8 cellular contexts compared by ENCODE assay signal in genomic region chr10:5411941-5412276, GRCh38. TPM values are rescaled to one million over a fixed set of nuclear protein-coding genes. Genes with fewer than 3 reads are reported as not detected.
DNase-seq lines count a peak whose midpoint lies in the region; ATAC-seq and TF ChIP-seq lines count a peak whose summit lies in the region.

No MANE protein-coding gene starts in this region.

- peaks cover 44% of the 10 kb centered on the region for H3K79me2 ChIP-seq in DND-41 (ENCODE audit: insufficient read depth, low read length)

- H4K20me1 ChIP-seq in DND-41 (ENCODE audit: insufficient read depth, low read length), result peaks cover 12% of the 10 kb centered on the region

- H3K27me3 ChIP-seq in DND-41 (ENCODE audit: insufficient read depth, low read length, poor library complexity), result peaks cover 2% of the 10 kb centered on the region
- H3K27me3 ChIP-seq in duodenal mucosa (ENCODE audit: control insufficient read depth in 1 of 2, insufficient read depth in 2 of 2, low read length in 2 of 2), result no peaks in the 10 kb centered on the region
- no peaks in the 10 kb centered on the region for H3K27me3 ChIP-seq in ovary

- H3K4me3 ChIP-seq in DND-41 (ENCODE audit: low read depth in 1 of 2, low read length in 2 of 2) (peak overlapping the region; percentile 78 to 95; a peak in 3 of 4 replicates), duodenal mucosa (ENCODE audit: low read depth in 1 of 2, low read length in 2 of 2) (peak overlapping the region; percentile 77 to 78), ovary (peak overlapping the region; percentile 81)

- intact Hi-C loops in ovary (cut with DNase I), result no loop called here

- DNase-seq in DND-41 (no peak), ovary (no peak), SKM-1 treated with dmso at 0.1 percent for 144 hours (lab: John Stamatoyannopoulos, UW; ENCODE audit: unreplicated experiment) (no peak), RPMI8226 (no peak)

- TF ChIP-seq EP300 in ovary (IDR thresholded peaks at IDR 0.05), result no peak

- H3K36me3 Mint-ChIP-seq in IgD-negative memory B cell, result no peaks in the 10 kb centered on the region

- peaks cover 0 to 6% (median 0%) of the 10 kb centered on the region in 3 donors for H3K9me3 Mint-ChIP-seq in IgD-negative memory B cell

- H3K4me1 ChIP-seq in DND-41 (ENCODE audit: insufficient read depth, low read length), result peaks cover 27% of the 10 kb centered on the region
- peaks cover 5 to 7% of the 10 kb centered on the region in 2 donors for H3K4me1 ChIP-seq in duodenal mucosa (ENCODE audit: control insufficient read depth in 1 of 2, insufficient read depth in 2 of 2, low read length in 2 of 2)
- peaks cover 1% of the 10 kb centered on the region for H3K4me1 ChIP-seq in ovary (ENCODE audit: insufficient read depth)

- H3K4me1 Mint-ChIP-seq in IgD-negative memory B cell, result peaks cover 0 to 3% (median 3%) of the 10 kb centered on the region in 3 donors

- H3K9ac ChIP-seq in DND-41 (ENCODE audit: low read depth, low read length), result peak overlapping the region; percentile 95
- peak overlapping the region in 1 of 2 donors; percentile 54 for H3K9ac ChIP-seq in duodenal mucosa (ENCODE audit: low read depth in 1 of 2, low read length in 2 of 2)

- H3K27ac Mint-ChIP-seq in IgD-negative memory B cell, result peak overlapping the region in 1 of 3 donors; percentile 16

- H3K27ac ChIP-seq in DND-41 (ENCODE audit: low read length) (peak overlapping the region; percentile 87; the same call in 1 of the 2 replicates), duodenal mucosa (ENCODE audit: low read depth, low read length) (no peak overlapping the region), ovary (no peak overlapping the region)

- TF ChIP-seq CTCF in DND-41 (IDR thresholded peaks at IDR 0.05; ENCODE audit: borderline replicate concordance, extremely low read depth, low read length, poor library complexity, severe bottlenecking), result no peak
- no peak for TF ChIP-seq CTCF in ovary (IDR thresholded peaks at IDR 0.05)

- ATAC-seq in DND-41 (ENCODE audit: insufficient read depth, low read depth) (peak; percentile 6; the same call in 1 of the 3 replicates), HG02970 (IDR thresholded peaks at IDR 0.05; ENCODE audit: low FRiP score, unreplicated experiment) (no peak), GM18502 (IDR thresholded peaks at IDR 0.05; ENCODE audit: poor library complexity, unreplicated experiment) (no peak)

- H2AFZ ChIP-seq in DND-41 (ENCODE audit: low read depth, low read length), result peak overlapping the region; percentile 94

- H3K27me3 Mint-ChIP-seq in IgD-negative memory B cell, result peaks cover 9% of the 10 kb centered on the region

- peaks cover 4% of the 10 kb centered on the region for H3K36me3 ChIP-seq in DND-41 (ENCODE audit: insufficient read depth, low read length)
- no peaks in the 10 kb centered on the region for H3K36me3 ChIP-seq in duodenal mucosa (ENCODE audit: control insufficient read depth in 1 of 2, insufficient read depth in 2 of 2, low read length in 2 of 2)
- H3K36me3 ChIP-seq in ovary, result no peaks in the 10 kb centered on the region

- H3K4me2 ChIP-seq in DND-41 (ENCODE audit: insufficient read depth, low read length), result peak overlapping the region; percentile 88

- 22 to 30% (median 30%) methylated on average over 3 of the region's 3 CpGs for WGBS in ovary, 3 donors

- no peak for TF ChIP-seq POLR2A in ovary (IDR thresholded peaks at IDR 0.05)

- H3K9me3 ChIP-seq in DND-41 (ENCODE audit: insufficient read depth, low read length, severe bottlenecking), result no peaks in the 10 kb centered on the region
- peaks cover 0 to 2% of the 10 kb centered on the region in 2 donors for H3K9me3 ChIP-seq in duodenal mucosa (ENCODE audit: control insufficient read depth in 1 of 2, low read length in 2 of 2)
- no peaks in the 10 kb centered on the region for H3K9me3 ChIP-seq in ovary

- peak overlapping the region; percentile 82 to 94 (median 92) for H3K4me3 Mint-ChIP-seq in IgD-negative memory B cell

RNA-seq across cellular contexts. Expression of gene NET1, which starts 0.4 kb away (rescaled TPM):
- polyA plus RNA-seq in IgD-negative memory B cell, result 3.7 TPM
- total RNA-seq in ovary, result 10 to 100 TPM; 31.0 to 79.2 (median 60.4) TPM
- 10 to 100 TPM; 40.1 to 51.0 TPM for polyA plus RNA-seq in ovary

RNA-seq across cellular contexts. Expression of gene TUBAL3, which starts 7.3 kb away (rescaled TPM):
- polyA plus RNA-seq in IgD-negative memory B cell (not detected), ovary (not detected)
- total RNA-seq in ovary, result under 1 TPM in 3 of 7 donors, not detected in 4; 0.15 to 0.34 (median 0.15) TPM

RNA-seq across cellular contexts. Expression of gene UCN3, which starts 47.1 kb away (rescaled TPM):
- polyA plus RNA-seq in IgD-negative memory B cell (not detected), ovary (not detected)
- total RNA-seq in ovary, result not detected
